ENCODE assay signal across 16 cellular contexts in genomic region chr2:232203166-232203891, GRCh38.
"Had no signal": no experiment of that assay in that cellular context is flagged by ENCODE, and none has a peak within 500 bp of the region (broad histone marks: within the 10 kb centered on the region; RNA-seq: fewer than 3 reads in every experiment).

No MANE protein-coding gene starts in this region.

- H3K9me3 ChIP-seq: mucosa of descending colon, thoracic aorta, uterus had no signal

- ATAC-seq: activated CD8-positive, alpha-beta T cell treated with anti-CD3 and anti-CD28 coated beads for 36 hours; mucosa of descending colon; naive thymus-derived CD8-positive, alpha-beta T cell had no signal

- DNase-seq: activated B cell treated with CpG ODN at 0.5 μM for 24 hours; activated effector memory CD4-positive, alpha-beta T cell treated with anti-CD3 and anti-CD28 coated beads, Interleukin-2, amount 50 U/mL, for 16 hours; brain microvascular endothelial cell; effector CD8-positive, alpha-beta T cell; islet precursor cell; mucosa of descending colon; naive thymus-derived CD8-positive, alpha-beta T cell; nucleus accumbens; right cardiac atrium; small intestine; stimulated activated CD4-positive, alpha-beta T cell treated with anti-CD3 and anti-CD28 coated beads, Interleukin-4, amount 100 ng/mL, for 4 hours; stimulated activated CD8-positive, alpha-beta memory T cell treated with anti-CD3 and anti-CD28 coated beads, Interleukin-4, amount 100 ng/mL, for 48 hours; stimulated activated naive CD4-positive, alpha-beta T cell treated with Interleukin-2 at 50 U/mL for 16 hours; uterus had no signal

- H3K4me3 ChIP-seq: mucosa of descending colon, thoracic aorta, uterus had no signal

- H3K36me3 ChIP-seq: brain microvascular endothelial cell, thoracic aorta, uterus had no signal

- H3K27ac ChIP-seq: brain microvascular endothelial cell, thoracic aorta, uterus had no signal

- H3K27me3 ChIP-seq: brain microvascular endothelial cell, uterus had no signal

- H3K4me1 ChIP-seq: uterus had no signal
